In the genomic region with DNA sequence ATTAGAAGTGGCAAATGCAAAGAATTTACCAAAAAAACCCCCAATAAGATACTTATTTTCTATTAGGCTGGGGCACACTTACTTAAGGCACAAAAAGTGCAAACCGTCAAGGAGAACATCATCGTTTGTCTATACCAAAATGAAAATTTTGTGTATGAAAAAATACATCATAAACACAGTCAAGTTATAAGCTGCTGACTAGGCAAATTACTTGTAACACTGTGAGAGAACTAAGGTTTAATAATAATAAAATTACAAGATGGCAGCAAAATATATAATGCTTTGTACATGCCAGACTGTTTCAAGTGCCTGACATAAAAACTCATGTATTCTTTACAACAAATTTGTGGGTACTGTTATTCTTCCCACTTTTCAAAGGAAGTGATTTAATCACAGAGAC, we compare ENCODE assay signal across 36 cellular contexts.
"Had no signal": no experiment of that assay in that cellular context is flagged by ENCODE, and none has a peak within 500 bp of the region (broad histone marks: within the 10 kb centered on the region; RNA-seq: fewer than 3 reads in every experiment).

No MANE protein-coding gene starts in this region.

- H3K9me3 Mint-ChIP-seq: activated CD4-positive, alpha-beta memory T cell treated with anti-CD3 and anti-CD28 coated beads for 36 hours; activated CD4-positive, alpha-beta T cell treated with anti-CD3 and anti-CD28 coated beads, Interleukin-2, amount 10 ng/mL, durations not matched to agents 24 days and 14 days; activated CD8-positive, alpha-beta T cell treated with anti-CD3 and anti-CD28 coated beads for 36 hours; activated naive CD8-positive, alpha-beta T cell treated with anti-CD3 and anti-CD28 coated beads for 36 hours; activated T-cell treated with anti-CD3 and anti-CD28 coated beads, Interleukin-2, amount 50 U/mL, for 72 hours; activated T-helper 1 cell treated with anti-CD3 and anti-CD28 coated beads, Interleukin-12 subunit alpha, Interleukin-12 subunit beta, Interleukin-2, Interleukin-4 antibody, amounts not matched to agents 30 ng/mL and 10 ng/mL and 1 ng/mL, durations not matched to agents 14 hours and 24 hours and 36 hours; T-helper 2 cell treated with Interferon-gamma antibody and Interleukin-4, amounts not matched to agents 5 μg/mL and 100 μg/mL, for 36 hours had no signal

- ATAC-seq: activated CD8-positive, alpha-beta T cell treated with anti-CD3 and anti-CD28 coated beads for 36 hours; activated naive CD4-positive, alpha-beta T cell treated with anti-CD3 and anti-CD28 coated beads, Interleukin-2, amount 50 U/mL, for 72 hours; activated T-cell treated with anti-CD3 and anti-CD28 coated beads, Interleukin-2, amount 50 U/mL, for 4 hours; activated T-cell treated with anti-CD3 and anti-CD28 coated beads, Interleukin-2, amount 50 U/mL, for 72 hours; activated T-helper 17 cell treated with anti-CD3 and anti-CD28 coated beads, Interleukin-2, amount 50 U/mL, for 72 hours; body of pancreas had no signal

- H3K4me3 Mint-ChIP-seq: activated B cell treated with CpG ODN at 0.5 μM for 24 hours; activated CD4-positive, alpha-beta memory T cell treated with anti-CD3 and anti-CD28 coated beads for 36 hours; activated CD4-positive, alpha-beta T cell treated with anti-CD3 and anti-CD28 coated beads, Interleukin-2, amount 10 ng/mL, durations not matched to agents 24 days and 14 days; activated CD8-positive, alpha-beta T cell treated with anti-CD3 and anti-CD28 coated beads for 36 hours; activated naive CD4-positive, alpha-beta T cell treated with anti-CD3 and anti-CD28 coated beads for 36 hours; activated naive CD8-positive, alpha-beta T cell treated with anti-CD3 and anti-CD28 coated beads for 36 hours; activated T-cell treated with anti-CD3 and anti-CD28 coated beads, Interleukin-2, amount 50 U/mL, for 4 hours; activated T-cell treated with anti-CD3 and anti-CD28 coated beads, Interleukin-2, amount 50 U/mL, for 72 hours; activated T-helper 1 cell treated with anti-CD3 and anti-CD28 coated beads, Interleukin-12 subunit alpha, Interleukin-12 subunit beta, Interleukin-2, Interleukin-4 antibody, amounts not matched to agents 30 ng/mL and 10 ng/mL and 1 ng/mL, durations not matched to agents 14 hours and 24 hours and 36 hours; activated T-helper 17 cell treated with anti-CD3 and anti-CD28 coated beads, Interleukin-2, amount 50 U/mL, for 72 hours; T-helper 1 cell treated with Interleukin-12 subunit alpha and Interleukin-12 subunit beta and Interleukin-4 antibody, amounts not matched to agents 30 μg/mL and 1 μg/mL, for 36 hours; T-helper 2 cell treated with Interferon-gamma antibody and Interleukin-4, amounts not matched to agents 5 μg/mL and 100 μg/mL, for 36 hours had no signal

- H3K36me3 ChIP-seq: adrenal gland, brain microvascular endothelial cell, breast epithelium had no signal

- H3K36me3 Mint-ChIP-seq: activated CD4-positive, alpha-beta memory T cell treated with anti-CD3 and anti-CD28 coated beads for 36 hours; activated naive CD8-positive, alpha-beta T cell treated with anti-CD3 and anti-CD28 coated beads for 36 hours had no signal

- H3K27ac Mint-ChIP-seq: activated B cell treated with CpG ODN at 0.5 μM for 24 hours; activated CD4-positive, alpha-beta memory T cell treated with anti-CD3 and anti-CD28 coated beads for 36 hours; activated CD4-positive, alpha-beta T cell treated with anti-CD3 and anti-CD28 coated beads, Interleukin-2, amount 10 ng/mL, durations not matched to agents 24 days and 14 days; activated CD8-positive, alpha-beta T cell treated with anti-CD3 and anti-CD28 coated beads for 36 hours; activated naive CD4-positive, alpha-beta T cell treated with anti-CD3 and anti-CD28 coated beads for 36 hours; activated naive CD4-positive, alpha-beta T cell treated with anti-CD3 and anti-CD28 coated beads, Interleukin-2, amount 50 U/mL, for 72 hours; activated naive CD8-positive, alpha-beta T cell treated with anti-CD3 and anti-CD28 coated beads for 36 hours; activated T-cell treated with anti-CD3 and anti-CD28 coated beads, Interleukin-2, amount 50 U/mL, for 72 hours; activated T-helper 1 cell treated with anti-CD3 and anti-CD28 coated beads, Interleukin-12 subunit alpha, Interleukin-12 subunit beta, Interleukin-2, Interleukin-4 antibody, amounts not matched to agents 30 ng/mL and 10 ng/mL and 1 ng/mL, durations not matched to agents 14 hours and 24 hours and 36 hours; activated T-helper 17 cell treated with anti-CD3 and anti-CD28 coated beads, Interleukin-2, amount 50 U/mL, for 72 hours; T-helper 1 cell treated with Interleukin-12 subunit alpha and Interleukin-12 subunit beta and Interleukin-4 antibody, amounts not matched to agents 30 μg/mL and 1 μg/mL, for 36 hours; T-helper 2 cell treated with Interferon-gamma antibody and Interleukin-4, amounts not matched to agents 5 μg/mL and 100 μg/mL, for 36 hours had no signal

- H3K4me3 ChIP-seq: adrenal gland, body of pancreas, breast epithelium had no signal

- H3K27me3 Mint-ChIP-seq: activated B cell treated with CpG ODN at 0.5 μM for 24 hours; activated CD4-positive, alpha-beta memory T cell treated with anti-CD3 and anti-CD28 coated beads for 36 hours; activated CD4-positive, alpha-beta T cell treated with anti-CD3 and anti-CD28 coated beads, Interleukin-2, amount 10 ng/mL, durations not matched to agents 24 days and 14 days had no signal

- H3K4me1 Mint-ChIP-seq: activated B cell treated with CpG ODN at 0.5 μM for 24 hours; activated CD4-positive, alpha-beta T cell treated with anti-CD3 and anti-CD28 coated beads, Interleukin-2, amount 10 ng/mL, durations not matched to agents 24 days and 14 days; activated naive CD8-positive, alpha-beta T cell treated with anti-CD3 and anti-CD28 coated beads for 36 hours; activated T-helper 17 cell treated with anti-CD3 and anti-CD28 coated beads, Interleukin-2, amount 50 U/mL, for 72 hours had no signal

- H3K4me1 ChIP-seq: adrenal gland, body of pancreas, breast epithelium had no signal

- FAIRE-seq: astrocyte, TTC549 had no signal

- H3K27ac ChIP-seq: adrenal gland, body of pancreas, brain microvascular endothelial cell, breast epithelium, VCaP had no signal

- H3K27me3 ChIP-seq: adrenal gland, body of pancreas, brain microvascular endothelial cell, breast epithelium had no signal

- DNase-seq: activated B cell treated with CpG ODN at 0.5 μM for 24 hours; activated CD4-positive, alpha-beta memory T cell treated with anti-CD3 and anti-CD28 coated beads for 36 hours; activated CD4-positive, alpha-beta T cell treated with anti-CD3 and anti-CD28 coated beads for 4 hours; activated CD4-positive, alpha-beta T cell treated with anti-CD3 and anti-CD28 coated beads, Interleukin-2, amount 10 ng/mL, durations not matched to agents 24 days and 14 days; activated CD4-positive, alpha-beta T cell treated with anti-CD3 and anti-CD28 coated beads, Interleukin-2, amount 50 U/mL, for 1 hour; activated CD4-positive, alpha-beta T cell treated with anti-CD3 and anti-CD28 coated beads, Interleukin-2, amount 50 U/mL, for 4 hours; activated CD4-positive, CD25-positive, alpha-beta regulatory T cell treated with anti-CD3 and anti-CD28 coated beads, Interleukin-2, amount 50 U/mL, for 72 hours; activated CD8-positive, alpha-beta memory T cell treated with anti-CD3 and anti-CD28 coated beads, Interleukin-2, amount 50 U/mL, for 4 hours; activated CD8-positive, alpha-beta T cell treated with anti-CD3 and anti-CD28 coated beads for 36 hours; activated effector memory CD4-positive, alpha-beta T cell treated with anti-CD3 and anti-CD28 coated beads, Interleukin-2, amount 50 U/mL, for 16 hours; activated gamma-delta T cell treated with Interleukin-2 at 50 U/mL for 16 hours; activated naive CD4-positive, alpha-beta T cell; activated naive CD4-positive, alpha-beta T cell treated with anti-CD3 and anti-CD28 coated beads for 36 hours; activated naive CD4-positive, alpha-beta T cell treated with anti-CD3 and anti-CD28 coated beads, Interleukin-2, amount 50 U/mL, for 16 hours; activated naive CD8-positive, alpha-beta T cell treated with anti-CD3 and anti-CD28 coated beads for 36 hours; activated T-cell treated with anti-CD3 and anti-CD28 coated beads for 4 hours; activated T-cell treated with anti-CD3 and anti-CD28 coated beads, Interleukin-2, amount 50 U/mL, for 1 hour; activated T-cell treated with anti-CD3 and anti-CD28 coated beads, Interleukin-2, amount 50 U/mL, for 4 hours; activated T-cell treated with anti-CD3 and anti-CD28 coated beads, Interleukin-2, amount 50 U/mL, for 72 hours; adrenal gland; amniotic stem cell; aorta; body of pancreas; brain microvascular endothelial cell; central memory CD4-positive, alpha-beta T cell; T-helper 2 cell; T-helper 9 cell had no signal

- H3K9me3 ChIP-seq: adrenal gland, body of pancreas, breast epithelium had no signal
